ENCODE assay signal across 25 cellular contexts in genomic region chr21:30058928-30059327, GRCh38.
"Had no signal": no experiment of that assay in that cellular context is flagged by ENCODE, and none has a peak within 500 bp of the region (broad histone marks: within the 10 kb centered on the region; RNA-seq: fewer than 3 reads in every experiment).

No MANE protein-coding gene starts in this region.

- ATAC-seq: activated CD8-positive, alpha-beta T cell treated with anti-CD3 and anti-CD28 coated beads for 36 hours; activated T-cell treated with anti-CD3 and anti-CD28 coated beads, Interleukin-2, amount 50 U/mL, for 4 hours; activated T-helper 17 cell treated with anti-CD3 and anti-CD28 coated beads, Interleukin-2, amount 50 U/mL, for 72 hours; left cardiac atrium; mucosa of descending colon; natural killer cell treated with Interleukin-12 subunit alpha and Interleukin-12 subunit beta and Interleukin-15 and Interleukin-18, amount 100 ng/mL, for 72 hours; stimulated activated naive CD8-positive, alpha-beta T cell treated with anti-CD3 and anti-CD28 coated beads, Interleukin-15, Interleukin-2, amounts not matched to agents 100 U/mL and 50 U/mL, for 24 hours; T-helper 17 cell had no signal

- H3K27ac ChIP-seq: esophagus muscularis mucosa, spleen, thoracic aorta, uterus had no signal

- H3K4me1 ChIP-seq: esophagus muscularis mucosa, spleen, uterus had no signal

- H3K9me3 ChIP-seq: esophagus muscularis mucosa, mucosa of descending colon, thoracic aorta, uterus had no signal

- FAIRE-seq: islet of Langerhans had no signal

- DNase-seq: activated B cell treated with CpG ODN at 0.5 μM for 24 hours; activated CD4-positive, alpha-beta T cell treated with anti-CD3 and anti-CD28 coated beads, Interleukin-2, amount 50 U/mL, for 1 hour; activated CD8-positive, alpha-beta T cell treated with anti-CD3 and anti-CD28 coated beads for 36 hours; activated gamma-delta T cell treated with Interleukin-2 at 50 U/mL for 16 hours; activated naive CD4-positive, alpha-beta T cell treated with anti-CD3 and anti-CD28 coated beads, Interleukin-2, amount 50 U/mL, for 16 hours; activated T-cell treated with anti-CD3 and anti-CD28 coated beads, Interleukin-2, amount 50 U/mL, for 4 hours; amygdala; central memory CD4-positive, alpha-beta T cell; endodermal cell; foreskin melanocyte; left cardiac atrium; mesenchymal stem cell; mucosa of descending colon; right cardiac atrium; spleen; stimulated activated naive CD8-positive, alpha-beta T cell treated with anti-CD3 and anti-CD28 coated beads, Interleukin-15, Interleukin-2, amounts not matched to agents 100 U/mL and 50 U/mL, for 24 hours; T-helper 17 cell; T1000; trophoblast cell; uterus had no signal

- H3K36me3 ChIP-seq: esophagus muscularis mucosa, spleen, thoracic aorta, uterus had no signal

- H3K27me3 ChIP-seq: esophagus muscularis mucosa, spleen, uterus had no signal

- H3K4me3 ChIP-seq: esophagus muscularis mucosa, mucosa of descending colon, spleen, thoracic aorta, uterus had no signal
